In genomic region chr9:136585531-136586120, GRCh38 we compare ENCODE assay signal across 28 cellular contexts.
"Had no signal": no experiment of that assay in that cellular context is flagged by ENCODE, and none has a peak within 500 bp of the region (broad histone marks: within the 10 kb centered on the region; RNA-seq: fewer than 3 reads in every experiment).

No MANE protein-coding gene starts in this region.

- H3K4me3 ChIP-seq: breast epithelium had no signal

- H3K4me2 ChIP-seq: KMS-11 had no signal

- DNase-seq: activated CD4-positive, alpha-beta T cell treated with anti-CD3 and anti-CD28 coated beads for 48 hours; activated CD4-positive, alpha-beta T cell treated with anti-CD3 and anti-CD28 coated beads, Interleukin-2, amount 50 U/mL, for 4 hours; activated CD4-positive, CD25-positive, alpha-beta regulatory T cell treated with anti-CD3 and anti-CD28 coated beads, Interleukin-2, amount 50 U/mL, for 72 hours; activated CD8-positive, alpha-beta T cell treated with anti-CD3 and anti-CD28 coated beads, Interleukin-2, amount 10 ng/mL, durations not matched to agents 7 days and 5 days; activated effector memory CD4-positive, alpha-beta T cell treated with Interleukin-2 at 50 U/mL for 16 hours; activated naive CD4-positive, alpha-beta T cell; activated T-cell treated with anti-CD3 and anti-CD28 coated beads, Interleukin-2, amount 50 U/mL, for 24 hours; aorta; central memory CD4-positive, alpha-beta T cell; MM.1S; NCI-H1105; NCI-H1436; NCI-H1694 treated with DMSO at 0.1 percent for 48 hours; NCI-H2029 treated with DMSO at 0.1 percent for 48 hours; NCI-H345; NCI-H510A; NCI-H526 treated with DMSO at 0.1 percent for 48 hours; NCI-H82; OCI-M1; RPMI8226; SHP77 treated with DMSO at 0.1 percent for 48 hours had no signal

- H3K27ac ChIP-seq: breast epithelium, KMS-11 had no signal

- ATAC-seq: activated CD8-positive, alpha-beta T cell treated with anti-CD3 and anti-CD28 coated beads, Interleukin-2, amount 10 ng/mL, durations not matched to agents 7 days and 5 days; Panc1; WTC11 had no signal

- H3K9me3 Mint-ChIP-seq: activated naive CD4-positive, alpha-beta T cell treated with anti-CD3 and anti-CD28 coated beads, Interleukin-2, amount 50 U/mL, for 24 hours; activated T-cell treated with anti-CD3 and anti-CD28 coated beads, Interleukin-2, amount 50 U/mL, for 24 hours; activated T-helper 1 cell treated with anti-CD3 and anti-CD28 coated beads, Interleukin-12 subunit alpha, Interleukin-12 subunit beta, Interleukin-2, Interleukin-4 antibody, amounts not matched to agents 30 ng/mL and 10 ng/mL and 1 ng/mL, durations not matched to agents 14 hours and 24 hours and 36 hours; T-helper 1 cell treated with Interleukin-12 subunit alpha and Interleukin-12 subunit beta and Interleukin-4 antibody, amounts not matched to agents 30 μg/mL and 1 μg/mL, for 36 hours; WTC11 had no signal

- H3K4me3 Mint-ChIP-seq: activated CD8-positive, alpha-beta T cell treated with anti-CD3 and anti-CD28 coated beads, Interleukin-2, amount 10 ng/mL, durations not matched to agents 7 days and 5 days; activated naive CD4-positive, alpha-beta T cell treated with anti-CD3 and anti-CD28 coated beads, Interleukin-2, amount 50 U/mL, for 24 hours; activated T-cell treated with anti-CD3 and anti-CD28 coated beads, Interleukin-2, amount 50 U/mL, for 24 hours; activated T-helper 1 cell treated with anti-CD3 and anti-CD28 coated beads, Interleukin-12 subunit alpha, Interleukin-12 subunit beta, Interleukin-2, Interleukin-4 antibody, amounts not matched to agents 30 ng/mL and 10 ng/mL and 1 ng/mL, durations not matched to agents 14 hours and 24 hours and 36 hours; T-helper 1 cell treated with Interleukin-12 subunit alpha and Interleukin-12 subunit beta and Interleukin-4 antibody, amounts not matched to agents 30 μg/mL and 1 μg/mL, for 36 hours; WTC11 had no signal

- H3K9me3 ChIP-seq: breast epithelium had no signal

- H3K27me3 ChIP-seq: breast epithelium had no signal

- H3K27me3 Mint-ChIP-seq: activated naive CD4-positive, alpha-beta T cell treated with anti-CD3 and anti-CD28 coated beads, Interleukin-2, amount 50 U/mL, for 24 hours; activated T-cell treated with anti-CD3 and anti-CD28 coated beads, Interleukin-2, amount 50 U/mL, for 24 hours had no signal

- H3K9ac ChIP-seq: KMS-11 had no signal

- H3K27ac Mint-ChIP-seq: activated CD8-positive, alpha-beta T cell treated with anti-CD3 and anti-CD28 coated beads, Interleukin-2, amount 10 ng/mL, durations not matched to agents 7 days and 5 days; activated naive CD4-positive, alpha-beta T cell treated with anti-CD3 and anti-CD28 coated beads, Interleukin-2, amount 50 U/mL, for 24 hours; activated T-cell treated with anti-CD3 and anti-CD28 coated beads, Interleukin-2, amount 50 U/mL, for 24 hours; activated T-helper 1 cell treated with anti-CD3 and anti-CD28 coated beads, Interleukin-12 subunit alpha, Interleukin-12 subunit beta, Interleukin-2, Interleukin-4 antibody, amounts not matched to agents 30 ng/mL and 10 ng/mL and 1 ng/mL, durations not matched to agents 14 hours and 24 hours and 36 hours; T-helper 1 cell treated with Interleukin-12 subunit alpha and Interleukin-12 subunit beta and Interleukin-4 antibody, amounts not matched to agents 30 μg/mL and 1 μg/mL, for 36 hours had no signal

- H3K36me3 Mint-ChIP-seq: activated naive CD4-positive, alpha-beta T cell treated with anti-CD3 and anti-CD28 coated beads, Interleukin-2, amount 50 U/mL, for 24 hours; WTC11 had no signal

- H3K36me3 ChIP-seq: breast epithelium had no signal
